In genomic region chr5:122612901-122613300, GRCh38 we compare ENCODE assay signal across 1 cellular context.
TF ChIP-seq lines count a peak whose summit lies in the region.

No MANE protein-coding gene starts in this region.

TF ChIP-seq in WTC11, 78 proteins besides CTCF, POLR2A, EP300 and RAD21 (continued from another document):
- no peak for TF ChIP-seq E2F1 (CRISPR knock-in tag; IDR thresholded peaks at IDR 0.05)
- TF ChIP-seq CREB1 (CRISPR knock-in tag; IDR thresholded peaks at IDR 0.05) = no peak
- TF ChIP-seq AFF4 (CRISPR knock-in tag; IDR thresholded peaks at IDR 0.05; ENCODE audit: borderline replicate concordance) = no peak
- no peak for TF ChIP-seq GABPB1 (CRISPR knock-in tag; IDR thresholded peaks at IDR 0.05)
